ENCODE assay signal across 10 cellular contexts in genomic region chr1:2641381-2642130, GRCh38.
DNase-seq lines count a peak whose midpoint lies in the region; ATAC-seq and TF ChIP-seq lines count a peak whose summit lies in the region.
"Had no signal": no experiment of that assay in that cellular context is flagged by ENCODE, and none has a peak within 500 bp of the region (broad histone marks: within the 10 kb centered on the region; RNA-seq: fewer than 3 reads in every experiment).

No MANE protein-coding gene starts in this region.

- no peaks in the 10 kb centered on the region for H3K4me1 ChIP-seq in RWPE2 (ENCODE audit: insufficient read depth, poor library complexity, severe bottlenecking)

- no peaks in the 10 kb centered on the region for H3K27me3 ChIP-seq in RWPE2 (ENCODE audit: insufficient read depth, poor library complexity, severe bottlenecking)

- H3K9me3 ChIP-seq in RWPE2 (ENCODE audit: severe bottlenecking) = peaks cover 6% of the 10 kb centered on the region

- H3K4me3 ChIP-seq in RWPE2 (ENCODE audit: severe bottlenecking) (peak overlapping the region; percentile 68), fibroblast of pulmonary artery (replicated peaks; ENCODE audit: low read depth, low read length) (peak overlapping the region; percentile 76), skeletal muscle cell (ENCODE audit: low read depth, low read length) (peak overlapping the region; percentile 97)

- DNase-seq in GM13977 (ENCODE audit: low spot score) (peak; percentile 35), RWPE2 (ENCODE audit: low spot score) (peak; percentile 67), fibroblast of pulmonary artery (ENCODE audit: low read depth) (no peak), skeletal muscle cell (ENCODE audit: low read depth) (no peak), T-helper 9 cell (no peak), NCI-H1436 (lab: John Stamatoyannopoulos, UW) (no peak)
- DNase-seq: NCI-H1105 had no signal

- in situ Hi-C loops in GM13977 (cut with MboI; ENCODE audit: low pct_unique_long_range_greater_than_20kb, low sequenced_read_pairs, unreplicated experiment) = no loop called here

- peak overlapping the region; percentile 34 for H3K27ac ChIP-seq in RWPE2 (ENCODE audit: poor library complexity, severe bottlenecking)

- H3K36me3 ChIP-seq in RWPE2 (ENCODE audit: low read depth) = no peaks in the 10 kb centered on the region
- H3K36me3 ChIP-seq: left lung had no signal

- ATAC-seq in RWPE2 (ENCODE audit: low read depth) (no peak), HG02973 (IDR thresholded peaks at IDR 0.05; ENCODE audit: unreplicated experiment) (no peak), GM19467 (IDR thresholded peaks at IDR 0.05; ENCODE audit: unreplicated experiment) (no peak)

- no peak for TF ChIP-seq CTCF in GM13977 (IDR thresholded peaks at IDR 0.05; ENCODE audit: extremely low read depth, insufficient read depth, missing control alignments)
- TF ChIP-seq CTCF in RWPE2 (IDR thresholded peaks at IDR 0.05; ENCODE audit: poor library complexity, severe bottlenecking) = no peak
- TF ChIP-seq CTCF in fibroblast of pulmonary artery (IDR thresholded peaks at IDR 0.05; ENCODE audit: low read length, missing control alignments) = no peak

Comparison
In these comparisons a context has a peak if more than half of its experiments do, and no peak if none do; other contexts are left out.
1. DNase-seq: peak in GM13977 (single experiment) and RWPE2 (single experiment); none in fibroblast of pulmonary artery (single experiment), skeletal muscle cell (single experiment), T-helper 9 cell (single experiment) and NCI-H1436 (single experiment).
2. Peak in every context shown above with its lines, with median percentiles within 50 percentile points of each other: H3K4me3 ChIP-seq.